8 cellular contexts compared by ENCODE assay signal in the genomic region with DNA sequence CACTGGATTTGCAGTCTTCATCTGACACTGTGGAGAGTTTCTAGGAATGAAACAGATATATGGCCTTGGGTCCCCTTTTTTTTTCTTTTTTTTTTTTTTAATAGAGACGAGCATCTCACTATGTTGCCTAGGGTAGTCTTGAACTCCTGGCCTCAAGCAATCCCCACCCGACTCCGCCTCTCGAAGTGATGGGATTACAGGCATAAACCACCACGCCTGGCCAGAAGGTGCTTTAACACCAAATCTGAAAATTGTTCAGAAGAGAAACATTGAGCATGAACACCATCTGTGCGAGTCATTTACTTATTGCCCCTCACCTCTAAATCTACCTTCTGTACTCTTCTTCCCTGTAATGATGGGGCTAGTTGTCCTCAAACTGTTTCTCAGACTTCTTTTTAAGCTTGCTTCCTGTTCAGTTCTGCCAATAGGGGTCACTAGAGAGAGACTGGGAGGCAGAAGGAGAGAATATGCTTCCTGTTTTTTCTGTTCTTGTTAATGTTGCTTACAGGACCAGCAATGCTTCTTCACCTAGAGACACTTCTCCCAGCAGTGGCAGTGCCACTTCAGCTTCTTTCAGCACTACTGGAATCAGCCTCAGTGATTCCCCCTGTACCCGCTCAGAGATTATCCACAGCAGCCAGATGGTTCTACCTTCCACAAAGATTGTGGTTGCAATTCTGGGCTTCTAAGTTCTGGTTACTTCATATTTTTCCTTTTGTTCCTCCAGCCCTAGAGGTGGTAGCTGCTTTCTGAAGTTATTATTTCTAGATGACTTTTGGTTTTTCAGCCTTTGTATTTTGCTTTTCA. TPM values are rescaled to one million over a fixed set of nuclear protein-coding genes. Genes with fewer than 3 reads are reported as not detected.
A peak's percentile ranks its signal among the peaks of the same experiment; 100 is the strongest.
DNase-seq lines count a peak whose midpoint lies in the region; ATAC-seq and TF ChIP-seq lines count a peak whose summit lies in the region.

No MANE protein-coding gene starts in this region.

- no peaks in the 10 kb centered on the region; the same call in 1 of the 2 replicates for H3K27me3 Mint-ChIP-seq in WTC11 (ENCODE audit: low read depth)

- H3K9me3 ChIP-seq in heart right ventricle (peaks cover 0 to 11% (median under 1%) of the 10 kb centered on the region in 11 donors), spleen (peaks cover 0 to 12% (median 4%) of the 10 kb centered on the region in 8 donors)

- peak; percentile 90 for ATAC-seq in WTC11
- ATAC-seq in heart right ventricle: peak in 5 of 8 donors; percentile 35 to 61 (median 49)
- ATAC-seq in HG03045 (IDR thresholded peaks at IDR 0.05; ENCODE audit: unreplicated experiment): no peak
- no peak for ATAC-seq in GM19467 (IDR thresholded peaks at IDR 0.05; ENCODE audit: unreplicated experiment)

- intact Hi-C loops in heart right ventricle (cut with DNase I): no loop called here
- intact Hi-C loops in spleen (cut with DNase I; ENCODE audit: low total_unique reads): no loop called here

- POLR2A ChIA-PET in WTC11 (lab: Charles Lee): interaction anchor here (0.6 kb wide), 1 partner anchor 70 kb away, joined by 4 read pairs; a partner anchor contains a TSS

- H3K4me3 Mint-ChIP-seq in WTC11: no peak overlapping the region

- H3K4me1 Mint-ChIP-seq in WTC11: peaks cover 9% of the 10 kb centered on the region

- CTCF ChIA-PET in WTC11 (lab: Charles Lee): interaction anchor here (0.6 to 2.4 kb wide), 34 partner anchors 9 to 1872 kb away, joined by 3 to 22 read pairs (median 4); a partner anchor contains a TSS

- H3K27ac ChIP-seq in heart right ventricle: peak overlapping the region in 3 of 10 donors; percentile 3 to 46 (median 20)
- H3K27ac ChIP-seq in spleen: peak overlapping the region in 5 of 8 donors; percentile 23 to 52 (median 31)

- peaks cover 13% of the 10 kb centered on the region for H3K9me3 Mint-ChIP-seq in WTC11

- no peak for TF ChIP-seq POLR2A in spleen (IDR thresholded peaks at IDR 0.05)

- H3K4me3 ChIP-seq in heart right ventricle (no peak overlapping the region), spleen (no peak overlapping the region)

- TF ChIP-seq CTCF in WTC11 (IDR thresholded peaks at IDR 0.05) (peak; percentile 47; the same call in 1 of the 2 replicates), heart right ventricle (IDR thresholded peaks at IDR 0.05) (peak; percentile 13 to 83 (median 59)), spleen (IDR thresholded peaks at IDR 0.05 in 8 of 11, conservative IDR thresholded peaks at IDR 0.05 in 3 of 11) (peak in 9 of 11 experiments; percentile 20 to 80 (median 64))

- H3K4me1 ChIP-seq in heart right ventricle (peaks cover 0 to 13% (median 4%) of the 10 kb centered on the region in 9 donors), spleen (peaks cover 3 to 10% (median 6%) of the 10 kb centered on the region in 6 donors)

- H3K36me3 ChIP-seq in heart right ventricle (peaks cover 0 to 8% (median 0%) of the 10 kb centered on the region in 9 donors), spleen (peaks cover 0 to 5% (median 0%) of the 10 kb centered on the region in 6 donors)

- no peak overlapping the region for H3K27ac Mint-ChIP-seq in WTC11

- peak; percentile 9 for DNase-seq in stimulated activated CD8-positive, alpha-beta memory T cell treated with anti-CD3 and anti-CD28 coated beads, Interleukin-12 subunit alpha, Interleukin-12 subunit beta, amount 100 ng/mL, for 1 hour (ENCODE audit: low read depth)
- no peak for DNase-seq in stimulated activated CD8-positive, alpha-beta memory T cell treated with anti-CD3 and anti-CD28 coated beads, Interleukin-4, amount 100 ng/mL, for 48 hours
- DNase-seq in NCI-H1105 treated with DMSO at 0.1 percent for 48 hours (lab: John Stamatoyannopoulos, UW) (peak; percentile 60), WTC11 (ENCODE audit: low spot score) (no peak), heart right ventricle (peak in 1 of 2 donors; percentile 31), spleen (no peak)

- no peaks in the 10 kb centered on the region for H3K27me3 ChIP-seq in heart right ventricle
- no peaks in the 10 kb centered on the region for H3K27me3 ChIP-seq in spleen (replicated peaks in 1 of 7)

- WGBS in heart right ventricle, 2 donors: 94 to 97% methylated on average over 7 of the region's 7 CpGs
- whole genome bisulfite sequencing in spleen, 5 donors: 87 to 94% (median 92%) methylated on average over 7 of the region's 7 CpGs

- peaks cover 6% of the 10 kb centered on the region for H3K36me3 Mint-ChIP-seq in WTC11

TF ChIP-seq in WTC11, 78 proteins besides CTCF, POLR2A, EP300 and RAD21 (continues in another document):
- TF ChIP-seq NFE2L1 (CRISPR knock-in tag; IDR thresholded peaks at IDR 0.05) (no peak), NFATC4 (CRISPR knock-in tag; IDR thresholded peaks at IDR 0.05) (no peak), NR2C2 (CRISPR knock-in tag; IDR thresholded peaks at IDR 0.05) (no peak), KAT7 (CRISPR knock-in tag; IDR thresholded peaks at IDR 0.05; ENCODE audit: borderline replicate concordance) (no peak), CBFB (CRISPR knock-in tag; IDR thresholded peaks at IDR 0.05; ENCODE audit: low read depth) (no peak), ESRRA (CRISPR knock-in tag; IDR thresholded peaks at IDR 0.05; ENCODE audit: borderline replicate concordance) (no peak), CREB1 (CRISPR knock-in tag; IDR thresholded peaks at IDR 0.05) (no peak), NR3C1 (CRISPR knock-in tag; conservative IDR thresholded peaks at IDR 0.05; ENCODE audit: low read depth) (no peak), ZNF263 (CRISPR knock-in tag; IDR thresholded peaks at IDR 0.05; ENCODE audit: low read depth) (no peak), TP53 (CRISPR knock-in tag; IDR thresholded peaks at IDR 0.05) (no peak), ZBTB21 (CRISPR knock-in tag; IDR thresholded peaks at IDR 0.05; ENCODE audit: borderline replicate concordance) (no peak), GRHL2 (CRISPR knock-in tag; IDR thresholded peaks at IDR 0.05; ENCODE audit: insufficient replicate concordance, severe bottlenecking) (no peak)
- TF ChIP-seq, protein P1, sequence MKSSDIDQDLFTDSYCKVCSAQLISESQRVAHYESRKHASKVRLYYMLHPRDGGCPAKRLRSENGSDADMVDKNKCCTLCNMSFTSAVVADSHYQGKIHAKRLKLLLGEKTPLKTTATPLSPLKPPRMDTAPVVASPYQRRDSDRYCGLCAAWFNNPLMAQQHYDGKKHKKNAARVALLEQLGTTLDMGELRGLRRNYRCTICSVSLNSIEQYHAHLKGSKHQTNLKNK (CRISPR knock-in tag; IDR thresholded peaks at IDR 0.05): no peak
- TF ChIP-seq, protein P2, sequence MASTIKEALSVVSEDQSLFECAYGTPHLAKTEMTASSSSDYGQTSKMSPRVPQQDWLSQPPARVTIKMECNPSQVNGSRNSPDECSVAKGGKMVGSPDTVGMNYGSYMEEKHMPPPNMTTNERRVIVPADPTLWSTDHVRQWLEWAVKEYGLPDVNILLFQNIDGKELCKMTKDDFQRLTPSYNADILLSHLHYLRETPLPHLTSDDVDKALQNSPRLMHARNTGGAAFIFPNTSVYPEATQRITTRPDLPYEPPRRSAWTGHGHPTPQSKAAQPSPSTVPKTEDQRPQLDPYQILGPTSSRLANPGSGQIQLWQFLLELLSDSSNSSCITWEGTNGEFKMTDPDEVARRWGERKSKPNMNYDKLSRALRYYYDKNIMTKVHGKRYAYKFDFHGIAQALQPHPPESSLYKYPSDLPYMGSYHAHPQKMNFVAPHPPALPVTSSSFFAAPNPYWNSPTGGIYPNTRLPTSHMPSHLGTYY (CRISPR knock-in tag; IDR thresholded peaks at IDR 0.05): no peak
- TF ChIP-seq, protein P3, sequence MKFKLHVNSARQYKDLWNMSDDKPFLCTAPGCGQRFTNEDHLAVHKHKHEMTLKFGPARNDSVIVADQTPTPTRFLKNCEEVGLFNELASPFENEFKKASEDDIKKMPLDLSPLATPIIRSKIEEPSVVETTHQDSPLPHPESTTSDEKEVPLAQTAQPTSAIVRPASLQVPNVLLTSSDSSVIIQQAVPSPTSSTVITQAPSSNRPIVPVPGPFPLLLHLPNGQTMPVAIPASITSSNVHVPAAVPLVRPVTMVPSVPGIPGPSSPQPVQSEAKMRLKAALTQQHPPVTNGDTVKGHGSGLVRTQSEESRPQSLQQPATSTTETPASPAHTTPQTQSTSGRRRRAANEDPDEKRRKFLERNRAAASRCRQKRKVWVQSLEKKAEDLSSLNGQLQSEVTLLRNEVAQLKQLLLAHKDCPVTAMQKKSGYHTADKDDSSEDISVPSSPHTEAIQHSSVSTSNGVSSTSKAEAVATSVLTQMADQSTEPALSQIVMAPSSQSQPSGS (CRISPR knock-in tag; IDR thresholded peaks at IDR 0.05; ENCODE audit: borderline replicate concordance, low read depth): no peak

RNA-seq across cellular contexts. Expression of a gene that starts 20.8 kb away (rescaled TPM):
- 44.9 to 49.5 TPM (median 48.7 TPM) in 3 replicates for total RNA-seq in WTC11 (2021)
- 10 to 100 TPM; 31.4 to 46.3 (median 39.6) TPM for total RNA-seq in heart right ventricle
- 10 to 100 TPM; 19.4 to 63.3 TPM for polyA plus RNA-seq in heart right ventricle
- 10 to 100 TPM; 54.8 to 83.8 (median 66.9) TPM for total RNA-seq in spleen
- 10 to 100 TPM; 43.5 to 70.1 (median 46.7) TPM for polyA plus RNA-seq in spleen

Comparison
In these comparisons a context has a peak if more than half of its experiments do, and no peak if none do; other contexts are left out.
1. DNase-seq: peak in stimulated activated CD8-positive, alpha-beta memory T cell treated with anti-CD3 and anti-CD28 coated beads, Interleukin-12 subunit alpha, Interleukin-12 subunit beta, amount 100 ng/mL, for 1 hour (single experiment) and NCI-H1105 treated with DMSO at 0.1 percent for 48 hours (single experiment); none in stimulated activated CD8-positive, alpha-beta memory T cell treated with anti-CD3 and anti-CD28 coated beads, Interleukin-4, amount 100 ng/mL, for 48 hours (single experiment), WTC11 (single experiment) and spleen (single experiment).
2. ATAC-seq: peak in WTC11 (single experiment) and heart right ventricle (5 of 8); none in HG03045 (single experiment) and GM19467 (single experiment).
3. Peak in every context shown above with its lines, with median percentiles within 50 percentile points of each other: CTCF ChIP-seq.